9 cellular contexts compared by ENCODE assay signal in genomic region chr3:42063886-42064285, GRCh38. TPM values are rescaled to one million over a fixed set of nuclear protein-coding genes. Genes with fewer than 3 reads are reported as not detected.
A peak's percentile ranks its signal among the peaks of the same experiment; 100 is the strongest.
DNase-seq lines count a peak whose midpoint lies in the region; ATAC-seq and TF ChIP-seq lines count a peak whose summit lies in the region.
"Had no signal": no experiment of that assay in that cellular context is flagged by ENCODE, and none has a peak within 500 bp of the region (broad histone marks: within the 10 kb centered on the region; RNA-seq: fewer than 3 reads in every experiment).

No MANE protein-coding gene starts in this region.

- peaks cover 14% of the 10 kb centered on the region for H3K4me1 ChIP-seq in IMR-90 (ENCODE audit: control insufficient read depth, insufficient read depth, low read length)
- peaks cover 8% of the 10 kb centered on the region for H3K4me1 ChIP-seq in colonic mucosa

- H2BK120ac ChIP-seq in IMR-90 (ENCODE audit: low read depth, low read length), result peak overlapping the region; percentile 82

- H2AK5ac ChIP-seq in IMR-90 (ENCODE audit: low read depth, low read length), result peak overlapping the region; percentile 13; the same call in 1 of the 2 replicates

- H3K4ac ChIP-seq in IMR-90 (ENCODE audit: low read depth, low read length), result peak overlapping the region; percentile 76

- peaks cover 28% of the 10 kb centered on the region for H3K9me1 ChIP-seq in IMR-90 (ENCODE audit: insufficient read depth, low read length)

- peak overlapping the region in 1 of 2 experiments; percentile 15; a peak in 1 of 4 replicates for H4K8ac ChIP-seq in IMR-90 (ENCODE audit: low read depth in 2 of 2, low read length in 2 of 2)

- no peak overlapping the region for H3K4me3 ChIP-seq in IMR-90 (ENCODE audit: insufficient read depth, low read depth, low read length)
- no peak overlapping the region for H3K4me3 ChIP-seq in colonic mucosa

- dilution Hi-C loops in IMR-90 (cut with HindIII; ENCODE audit: low sequenced_read_pairs, unreplicated experiment), result no loop called here

- no CpG with 5 or more reads among the region's 7 CpGs for WGBS in IMR-90 (ENCODE audit: extremely low coverage in 2 of 2, insufficient read length in 1 of 2), 2 experiments

- H3K56ac ChIP-seq in IMR-90 (ENCODE audit: extremely low read depth, insufficient read depth, low read length), result no peak overlapping the region

- 0 out of 2 replicates have a peak overlapping the region, but pooled peaks have one; percentile 10 for H3K14ac ChIP-seq in IMR-90 (replicated peaks; ENCODE audit: low read depth, low read length)

- TF ChIP-seq POLR2A in IMR-90 (IDR thresholded peaks at IDR 0.05; ENCODE audit: low read depth, low read length), result no peak

- H3K23ac ChIP-seq in IMR-90 (ENCODE audit: low read depth, low read length), result peak overlapping the region; percentile 10; the same call in 1 of the 2 replicates

- no peaks in the 10 kb centered on the region for H4K20me1 ChIP-seq in IMR-90 (ENCODE audit: insufficient read depth, low read length)

- H2BK20ac ChIP-seq in IMR-90 (ENCODE audit: low read depth, low read length), result peak overlapping the region; percentile 27; the same call in 1 of the 2 replicates

- CTCF ChIA-PET in IMR-90 (lab: Yijun Ruan, JAX), result no interaction called here

- peak overlapping the region; percentile 16; the same call in 1 of the 2 replicates for H3K4me2 ChIP-seq in IMR-90 (ENCODE audit: low read depth, low read length)

- no peaks in the 10 kb centered on the region for H3K9me3 ChIP-seq in IMR-90 (ENCODE audit: control insufficient read depth, insufficient read depth, low read length)
- H3K9me3 ChIP-seq in colonic mucosa, result no peaks in the 10 kb centered on the region

- H3K36me3 ChIP-seq in IMR-90 (ENCODE audit: control insufficient read depth, insufficient read depth, low read length) (no peaks in the 10 kb centered on the region), colonic mucosa (no peaks in the 10 kb centered on the region)

- peak overlapping the region; percentile 14 for H3K18ac ChIP-seq in IMR-90 (ENCODE audit: low read depth, low read length)

- ATAC-seq in IMR-90 (ENCODE audit: low read depth) (peak; percentile 13; the same call in 1 of the 2 replicates), esophagus mucosa (no peak), GM21717 (IDR thresholded peaks at IDR 0.05; ENCODE audit: unreplicated experiment) (no peak), HG03565 (IDR thresholded peaks at IDR 0.05; ENCODE audit: unreplicated experiment) (no peak)

- TF ChIP-seq RAD21 in IMR-90 (IDR thresholded peaks at IDR 0.05; ENCODE audit: low read length), result no peak

- no peak overlapping the region for H3K9ac ChIP-seq in IMR-90 (ENCODE audit: low read depth, low read length)
- H3K9ac ChIP-seq in colonic mucosa (ENCODE audit: low read depth in 2 of 2, low read length in 2 of 2), result no peak overlapping the region

- DNase-seq in AG08395 (ENCODE audit: low spot score) (peak; percentile 90), IMR-90 (peak; percentile 79), colonic mucosa (peak; percentile 16), myocyte (ENCODE audit: low read depth) (peak; percentile 89), GM19240 (ENCODE audit: insufficient read length, low spot score) (no peak)
- DNase-seq: COR-L47 had no signal

- no peak overlapping the region for H2AK9ac ChIP-seq in IMR-90 (replicated peaks; ENCODE audit: low read depth, low read length, poor library complexity)

- no peak overlapping the region for H2AFZ ChIP-seq in IMR-90 (replicated peaks; ENCODE audit: low read length, poor library complexity)

- in situ Hi-C loops in IMR-90 (cut with MboI; ENCODE audit: low sequenced_read_pairs), result no loop called here

- H3K27me3 ChIP-seq in IMR-90 (ENCODE audit: control insufficient read depth, insufficient read depth, low read length) (no peaks in the 10 kb centered on the region), colonic mucosa (no peaks in the 10 kb centered on the region)

- no peak overlapping the region for H2BK15ac ChIP-seq in IMR-90 (ENCODE audit: low read depth, low read length)

- H4K5ac ChIP-seq in IMR-90 (ENCODE audit: low read depth, low read length), result peak overlapping the region; percentile 10; the same call in 1 of the 2 replicates

- H3K79me1 ChIP-seq in IMR-90 (ENCODE audit: low read depth in 1 of 2, low read length in 2 of 2), result peaks cover 33 to 73% of the 10 kb centered on the region in 2 experiments

- intact Hi-C loops in IMR-90 (cut with micrococcal nuclease), result loop anchor here (2.0 kb wide), 1 partner anchor 27 kb away; no protein-coding TSS in a partner anchor
- intact Hi-C loops in colonic mucosa (cut with DNase I), result no loop called here

- H4K91ac ChIP-seq in IMR-90 (ENCODE audit: insufficient read depth, low read depth, low read length), result 0 out of 2 replicates have a peak overlapping the region, but pooled peaks have one; percentile 10

- POLR2A ChIA-PET in IMR-90 (lab: Charles Lee; ENCODE audit: unreplicated experiment), result no interaction called here

- 0 out of 2 replicates have a peak, but pooled peaks have one; percentile 2 for TF ChIP-seq CTCF in IMR-90 (conservative IDR thresholded peaks at IDR 0.05; ENCODE audit: low read depth, low read length)
- no peak for TF ChIP-seq CTCF in colonic mucosa (IDR thresholded peaks at IDR 0.05)

- no TSS peak for BruUV-seq in IMR-90 (replicated peaks; lab: Mats Ljungman, UMichigan)

- peak overlapping the region; percentile 31 for H2BK5ac ChIP-seq in IMR-90 (ENCODE audit: low read depth, low read length, poor library complexity, severe bottlenecking)

- H3K27ac ChIP-seq in IMR-90 (ENCODE audit: insufficient read depth, low read length) (no peak overlapping the region), colonic mucosa (peak overlapping the region; percentile 15)

TF ChIP-seq in IMR-90, 13 proteins besides CTCF, POLR2A, EP300 and RAD21:
- TF ChIP-seq CHD1 (IDR thresholded peaks at IDR 0.05; ENCODE audit: low read depth, low read length), result no peak
- no peak for TF ChIP-seq SMC3 (IDR thresholded peaks at IDR 0.05; ENCODE audit: low read depth, low read length)
- TF ChIP-seq MXI1 (IDR thresholded peaks at IDR 0.05; ENCODE audit: borderline replicate concordance, low read depth, low read length), result peak; percentile 72; the same call in 1 of the 2 replicates
- TF ChIP-seq USF2 (IDR thresholded peaks at IDR 0.05; ENCODE audit: low read depth, low read length), result 0 out of 2 replicates have a peak, but pooled peaks have one; percentile 32
- TF ChIP-seq CEBPB (IDR thresholded peaks at IDR 0.05; ENCODE audit: low read depth, low read length), result no peak
- peak; percentile 86 for TF ChIP-seq BHLHE40 (IDR thresholded peaks at IDR 0.05; ENCODE audit: low read depth, low read length)
TF ChIP-seq in IMR-90: peak in this region for 3.

RNA-seq across cellular contexts. Expression of gene TRAK1, which starts 27.3 kb away (rescaled TPM):
- 26.7 and 28.1 TPM in 2 replicates for total RNA-seq in IMR-90 (2012; rRNA removed)
- polyA plus RNA-seq in IMR-90 (2012; rRNA removed), result 21.7 and 25.6 TPM in 2 replicates
- polyA plus RNA-seq in IMR-90 (2012; cell fraction: cytosol; rRNA removed), result 11.6 and 17.8 TPM in 2 replicates
- polyA plus RNA-seq in IMR-90 (2012; cell fraction: nucleus; rRNA removed; ENCODE audit: low replicate concordance), result 30.8 and 31.5 TPM in 2 replicates
- total RNA-seq in colonic mucosa, result 10 to 100 TPM; 58.9 to 70.3 TPM
- total RNA-seq in myocyte, result 75.5 and 117 TPM in 2 replicates
- 65.8 TPM for polyA plus RNA-seq in myocyte (2012)
- 21.2 TPM for total RNA-seq in esophagus mucosa
